8 cellular contexts compared by ENCODE assay signal in the genomic region with DNA sequence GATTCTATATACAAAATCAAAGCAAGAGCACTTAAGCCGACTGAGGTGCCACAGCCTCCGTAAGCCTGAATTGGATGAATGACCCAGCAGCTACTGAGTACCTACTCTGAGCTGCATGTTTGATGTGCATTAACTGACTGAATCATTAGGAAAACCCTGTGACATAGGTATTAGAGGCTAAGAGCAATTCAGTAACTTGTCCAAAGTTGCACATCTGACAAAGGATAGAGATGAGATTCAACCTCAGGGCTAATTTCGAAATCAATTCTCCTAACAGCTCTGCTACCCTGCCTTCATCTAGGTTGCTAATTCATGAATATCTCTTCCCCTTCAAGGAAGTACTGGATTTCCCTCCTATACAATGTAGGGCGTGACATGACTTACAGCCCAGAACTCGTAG.
"Had no signal": no experiment of that assay in that cellular context is flagged by ENCODE, and none has a peak within 500 bp of the region (broad histone marks: within the 10 kb centered on the region; RNA-seq: fewer than 3 reads in every experiment).

No MANE protein-coding gene starts in this region.

- DNase-seq: H9, HCEC 1CT, IMR-90 had no signal

- FAIRE-seq: H1, H54, HTR-8/SVneo, K562 had no signal

- H3K4me3 ChIP-seq: GM23338, K562 had no signal
